Comparison of ENCODE assay signal across 20 cellular contexts in the genomic region with DNA sequence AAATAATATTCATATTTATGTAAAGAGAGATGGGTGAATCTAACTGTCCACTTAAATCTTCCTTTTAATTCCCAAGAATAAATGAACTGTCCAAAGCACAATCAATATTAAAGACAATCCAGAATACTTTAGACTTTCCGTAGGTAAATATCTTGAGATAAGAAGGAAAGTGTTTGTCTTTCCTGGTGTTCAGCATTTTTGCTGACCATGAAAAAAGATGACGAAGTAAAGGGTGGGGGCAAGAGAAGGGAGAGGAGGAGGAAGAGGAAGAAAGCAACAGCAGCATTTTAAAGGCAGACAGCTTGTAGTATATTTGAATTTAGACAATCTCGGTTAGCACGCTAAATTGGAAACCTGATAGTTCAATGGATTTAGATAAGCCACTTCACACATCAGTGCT.
DNase-seq lines count a peak whose midpoint lies in the region; ATAC-seq, FAIRE-seq and TF ChIP-seq lines count a peak whose summit lies in the region.
"Had no signal": no experiment of that assay in that cellular context is flagged by ENCODE, and none has a peak within 500 bp of the region (broad histone marks: within the 10 kb centered on the region; RNA-seq: fewer than 3 reads in every experiment).

No MANE protein-coding gene starts in this region.

- POLR2A ChIA-PET in activated CD4-positive, alpha-beta T cell treated with anti-CD3 and anti-CD28 coated beads for 36 hours (lab: Charles Lee) = no interaction called here

- H3K9me3 ChIP-seq in astrocyte (ENCODE audit: insufficient read depth, low read depth, low read length) (no peaks in the 10 kb centered on the region), mesenchymal stem cell (ENCODE audit: control insufficient read depth, low read length) (no peaks in the 10 kb centered on the region)
- H3K9me3 ChIP-seq: BE2C, HAP-1 had no signal

- H3K9me3 Mint-ChIP-seq in Calu3 (ENCODE audit: low read depth, unreplicated experiment) (no peaks in the 10 kb centered on the region), astrocyte (ENCODE audit: unreplicated experiment) (peaks cover 3% of the 10 kb centered on the region)
- H3K9me3 Mint-ChIP-seq in activated CD4-positive, alpha-beta T cell treated with anti-CD3 and anti-CD28 coated beads for 36 hours (ENCODE audit: low read depth) = no peaks in the 10 kb centered on the region

- peaks cover 11% of the 10 kb centered on the region for H3K27me3 ChIP-seq in astrocyte (ENCODE audit: insufficient read depth, low read length)
- peaks cover 0 to 11% of the 10 kb centered on the region in 2 experiments for H3K27me3 ChIP-seq in mesenchymal stem cell (ENCODE audit: control insufficient read depth in 1 of 2, insufficient read depth in 1 of 2, low read length in 2 of 2)
- H3K27me3 ChIP-seq: BE2C had no signal

- H3K4me3 ChIP-seq in astrocyte (ENCODE audit: insufficient read depth, low read depth, low read length) (no peak overlapping the region), mesenchymal stem cell (ENCODE audit: insufficient read depth in 1 of 2, low read depth in 1 of 2, low read length in 2 of 2) (no peak overlapping the region)
- H3K4me3 ChIP-seq: GM12878, GM23248, HAP-1 had no signal

- H3K27ac ChIP-seq in astrocyte (ENCODE audit: low read depth, low read length) (no peak overlapping the region), mesenchymal stem cell (ENCODE audit: low read length, poor library complexity, severe bottlenecking) (no peak overlapping the region)
- H3K27ac ChIP-seq: GM23248 had no signal

- H3K27ac Mint-ChIP-seq in Calu3 (ENCODE audit: unreplicated experiment) = peak overlapping the region; percentile 11
- H3K27ac Mint-ChIP-seq in astrocyte (ENCODE audit: unreplicated experiment) = peak overlapping the region; percentile 95
- H3K27ac Mint-ChIP-seq in activated CD4-positive, alpha-beta T cell treated with anti-CD3 and anti-CD28 coated beads for 36 hours = no peak overlapping the region
- H3K27ac Mint-ChIP-seq: CD4-positive, CD25-positive, alpha-beta regulatory T cell had no signal

- H3K14ac ChIP-seq in mesenchymal stem cell (ENCODE audit: low read length in 2 of 2) = no peak overlapping the region

- H3K4me2 ChIP-seq in astrocyte (ENCODE audit: low read length) (no peak overlapping the region), mesenchymal stem cell (ENCODE audit: low read length, poor library complexity, severe bottlenecking) (peak overlapping the region; percentile 30)

- H3K4me1 ChIP-seq in astrocyte (ENCODE audit: insufficient read depth, low read length) (peaks cover 12% of the 10 kb centered on the region), mesenchymal stem cell (ENCODE audit: control insufficient read depth, insufficient read depth, low read depth, low read length) (peaks cover 2% of the 10 kb centered on the region)
- H3K4me1 ChIP-seq: BE2C, HAP-1 had no signal

- no peak overlapping the region for H3K23ac ChIP-seq in mesenchymal stem cell (ENCODE audit: low read length in 2 of 2)

- intact Hi-C loops in Calu3 (cut with micrococcal nuclease; ENCODE audit: unreplicated experiment) = no loop called here
- intact Hi-C loops in activated CD4-positive, alpha-beta T cell treated with anti-CD3 and anti-CD28 coated beads for 36 hours (cut with DNase I, micrococcal nuclease) = no loop called here

- no peak overlapping the region for H2BK120ac ChIP-seq in mesenchymal stem cell (ENCODE audit: low read depth, low read length)

- H3K36me3 Mint-ChIP-seq in Calu3 (ENCODE audit: insufficient read depth, unreplicated experiment) (peaks cover 4% of the 10 kb centered on the region), astrocyte (ENCODE audit: low read depth, unreplicated experiment) (no peaks in the 10 kb centered on the region)
- no peaks in the 10 kb centered on the region for H3K36me3 Mint-ChIP-seq in activated CD4-positive, alpha-beta T cell treated with anti-CD3 and anti-CD28 coated beads for 36 hours (ENCODE audit: low read depth)
- H3K36me3 Mint-ChIP-seq: CD4-positive, CD25-positive, alpha-beta regulatory T cell; CD8-positive, alpha-beta memory T cell had no signal

- H3K36me3 ChIP-seq in astrocyte (ENCODE audit: insufficient read depth, low read length) (no peaks in the 10 kb centered on the region), mesenchymal stem cell (ENCODE audit: control insufficient read depth in 1 of 2, insufficient read depth in 2 of 2, low read depth in 1 of 2, low read length in 2 of 2) (no peaks in the 10 kb centered on the region)
- H3K36me3 ChIP-seq: BE2C, HAP-1 had no signal

- DNase-seq in Calu3 (peak; percentile 5), D721Med (ENCODE audit: insufficient read length, low spot score) (no peak), astrocyte (ENCODE audit: low read depth) (no peak), mesenchymal stem cell (no peak), mucosa of gallbladder (ENCODE audit: low spot score) (no peak), epidermal melanocyte (ENCODE audit: insufficient read length, low spot score) (no peak)
- no peak for DNase-seq in activated CD4-positive, alpha-beta T cell treated with anti-CD3 and anti-CD28 coated beads for 36 hours
- DNase-seq: BE2C; CD4-positive, CD25-positive, alpha-beta regulatory T cell; CD8-positive, alpha-beta memory T cell; COR-L47; DMS53; DND-41; KBM-7 had no signal

- H2AFZ ChIP-seq in astrocyte (ENCODE audit: low read depth, low read length) (no peak overlapping the region), mesenchymal stem cell (ENCODE audit: low read depth, low read length) (no peak overlapping the region)
- H2AFZ ChIP-seq: GM23248 had no signal

- no peak overlapping the region for H4K8ac ChIP-seq in mesenchymal stem cell (ENCODE audit: low read length)

- no peak overlapping the region for H3K4ac ChIP-seq in mesenchymal stem cell (ENCODE audit: low read depth in 1 of 2, low read length in 2 of 2)

- no peak for ATAC-seq in activated CD4-positive, alpha-beta T cell treated with anti-CD3 and anti-CD28 coated beads for 36 hours
- no peak for ATAC-seq in GM18858 (IDR thresholded peaks at IDR 0.05; ENCODE audit: unreplicated experiment)
- ATAC-seq: GM12878 had no signal

- no peaks in the 10 kb centered on the region for H3K79me2 ChIP-seq in astrocyte (ENCODE audit: insufficient read depth, low read length)

- CTCF ChIA-PET in Calu3 (lab: Charles Lee) = no interaction called here
- CTCF ChIA-PET in activated CD4-positive, alpha-beta T cell treated with anti-CD3 and anti-CD28 coated beads for 36 hours (lab: Charles Lee) = no interaction called here

- no peak for TF ChIP-seq CTCF in Calu3 (IDR thresholded peaks at IDR 0.05; ENCODE audit: unreplicated experiment)
- TF ChIP-seq CTCF in D721Med (IDR thresholded peaks at IDR 0.05; ENCODE audit: insufficient read depth, missing control alignments) = no peak
- no peak for TF ChIP-seq CTCF in astrocyte (IDR thresholded peaks at IDR 0.05; ENCODE audit: insufficient read depth, low read depth, low read length)

- H3K9ac ChIP-seq in astrocyte (ENCODE audit: low read length) = no peak overlapping the region
- no peak overlapping the region for H3K9ac ChIP-seq in mesenchymal stem cell (ENCODE audit: low read length)
- H3K9ac ChIP-seq: GM23248 had no signal

- no peak overlapping the region for H3K4me3 Mint-ChIP-seq in Calu3 (ENCODE audit: low read depth, unreplicated experiment)
- H3K4me3 Mint-ChIP-seq in astrocyte (ENCODE audit: unreplicated experiment) = no peak overlapping the region
- no peak overlapping the region for H3K4me3 Mint-ChIP-seq in activated CD4-positive, alpha-beta T cell treated with anti-CD3 and anti-CD28 coated beads for 36 hours
- H3K4me3 Mint-ChIP-seq: CD4-positive, CD25-positive, alpha-beta regulatory T cell; CD8-positive, alpha-beta memory T cell had no signal

- H2BK5ac ChIP-seq in mesenchymal stem cell (ENCODE audit: low read depth, low read length, poor library complexity, severe bottlenecking) = no peak overlapping the region

- H4K91ac ChIP-seq in mesenchymal stem cell (ENCODE audit: low read length) = no peak overlapping the region

- FAIRE-seq in D721Med (lab: Jason Lieb, UNC) (peak; percentile 16), astrocyte (lab: Jason Lieb, UNC) (no peak)
- FAIRE-seq: A204.1, GM12878, GM19239 had no signal

- no TSS peak for BruUV-seq in Calu3 (replicated peaks; lab: Mats Ljungman, UMichigan)

- H3K27me3 Mint-ChIP-seq in Calu3 (ENCODE audit: unreplicated experiment) = no peaks in the 10 kb centered on the region
- H3K27me3 Mint-ChIP-seq in astrocyte (ENCODE audit: low read depth, unreplicated experiment) = no peaks in the 10 kb centered on the region
- no peaks in the 10 kb centered on the region for H3K27me3 Mint-ChIP-seq in activated CD4-positive, alpha-beta T cell treated with anti-CD3 and anti-CD28 coated beads for 36 hours
- H3K27me3 Mint-ChIP-seq: CD4-positive, CD25-positive, alpha-beta regulatory T cell; CD8-positive, alpha-beta memory T cell had no signal

- H4K20me1 ChIP-seq in astrocyte (ENCODE audit: insufficient read depth, low read length) = no peaks in the 10 kb centered on the region

- no peaks in the 10 kb centered on the region for H3K79me1 ChIP-seq in mesenchymal stem cell (replicated peaks; ENCODE audit: low read length, poor library complexity, severe bottlenecking)

- H2BK12ac ChIP-seq in mesenchymal stem cell (ENCODE audit: low read length in 2 of 2) = no peak overlapping the region

- peaks cover 26% of the 10 kb centered on the region for H3K4me1 Mint-ChIP-seq in Calu3 (ENCODE audit: low read depth, unreplicated experiment)
- H3K4me1 Mint-ChIP-seq in astrocyte (ENCODE audit: low read depth, unreplicated experiment) = peaks cover 67% of the 10 kb centered on the region
- no peaks in the 10 kb centered on the region for H3K4me1 Mint-ChIP-seq in activated CD4-positive, alpha-beta T cell treated with anti-CD3 and anti-CD28 coated beads for 36 hours
- H3K4me1 Mint-ChIP-seq: CD4-positive, CD25-positive, alpha-beta regulatory T cell; CD8-positive, alpha-beta memory T cell had no signal

- WGBS in mesenchymal stem cell = 47% methylated on average over 2 of the region's 4 CpGs

- no peak overlapping the region for H2AK5ac ChIP-seq in mesenchymal stem cell (ENCODE audit: low read length, severe bottlenecking)

- H3K18ac ChIP-seq in mesenchymal stem cell (ENCODE audit: low read depth in 1 of 2, low read length in 2 of 2) = no peak overlapping the region

- H2BK15ac ChIP-seq in mesenchymal stem cell (ENCODE audit: low read depth, poor library complexity, severe bottlenecking) = no peak overlapping the region
